Comparison of ENCODE assay signal across 1 cellular context in genomic region chr20:3842332-3842930, GRCh38.
TF ChIP-seq lines count a peak whose summit lies in the region.

No MANE protein-coding gene starts in this region.

TF ChIP-seq in K562, 482 proteins besides CTCF, POLR2A, EP300 and RAD21 (continues in another document):
- no peak for TF ChIP-seq CBX5 (IDR thresholded peaks at IDR 0.05; ENCODE audit: borderline replicate concordance, low read depth)
- TF ChIP-seq ZFP1 (CRISPR knock-in tag; IDR thresholded peaks at IDR 0.05), result no peak
- TF ChIP-seq BRF2 (IDR thresholded peaks at IDR 0.05; ENCODE audit: borderline replicate concordance, insufficient read depth, insufficient read length), result no peak
- no peak for TF ChIP-seq ZNF785 (CRISPR knock-in tag; IDR thresholded peaks at IDR 0.05)
- no peak for TF ChIP-seq CUX1 (CRISPR knock-in tag; IDR thresholded peaks at IDR 0.05)
- TF ChIP-seq MAX (CRISPR knock-in tag; IDR thresholded peaks at IDR 0.05), result no peak
- TF ChIP-seq E2F1 (CRISPR knock-in tag; IDR thresholded peaks at IDR 0.05), result no peak
- TF ChIP-seq CREB5 (CRISPR knock-in tag; IDR thresholded peaks at IDR 0.05), result no peak
- TF ChIP-seq GABPB2 (CRISPR knock-in tag; conservative IDR thresholded peaks at IDR 0.05), result no peak
- TF ChIP-seq PHF8 (IDR thresholded peaks at IDR 0.05; ENCODE audit: borderline replicate concordance, low read length), result no peak
- TF ChIP-seq GATAD2B (IDR thresholded peaks at IDR 0.05; ENCODE audit: borderline replicate concordance), result no peak
- no peak for TF ChIP-seq TSC22D4 (tag; IDR thresholded peaks at IDR 0.05)
- TF ChIP-seq ZNF274 (IDR thresholded peaks at IDR 0.05; ENCODE audit: borderline replicate concordance, low read depth, low read length), result no peak
- TF ChIP-seq ZNF316 (IDR thresholded peaks at IDR 0.05), result no peak
- TF ChIP-seq EP400 (IDR thresholded peaks at IDR 0.05), result no peak
- no peak for TF ChIP-seq ASH1L (IDR thresholded peaks at IDR 0.05; ENCODE audit: borderline replicate concordance, low read depth, partially characterized antibody)
- no peak for TF ChIP-seq KAT2B (IDR thresholded peaks at IDR 0.05; ENCODE audit: low read depth, low read length)
- TF ChIP-seq ZBED1 (IDR thresholded peaks at IDR 0.05), result no peak
- no peak for TF ChIP-seq RBM34 (IDR thresholded peaks at IDR 0.05; ENCODE audit: borderline replicate concordance, insufficient read depth, low read length)
- no peak for TF ChIP-seq OTX1 (CRISPR knock-in tag; IDR thresholded peaks at IDR 0.05)
- no peak for TF ChIP-seq DNMT1 (IDR thresholded peaks at IDR 0.05)
- TF ChIP-seq TEAD4 (IDR thresholded peaks at IDR 0.05; ENCODE audit: low read length), result peak; percentile 86
- TF ChIP-seq TEAD4 (CRISPR knock-in tag; IDR thresholded peaks at IDR 0.05; ENCODE audit: borderline replicate concordance), result no peak
- TF ChIP-seq DPF2 (IDR thresholded peaks at IDR 0.05), result 0 out of 2 replicates have a peak, but pooled peaks have one; percentile 20
- TF ChIP-seq KLF16 (IDR thresholded peaks at IDR 0.05), result peak; percentile 64; the same call in 1 of the 2 replicates
- no peak for TF ChIP-seq ZNF407 (IDR thresholded peaks at IDR 0.05; ENCODE audit: low read depth)
- no peak for TF ChIP-seq TFAM (CRISPR knock-in tag; conservative IDR thresholded peaks at IDR 0.05)
- TF ChIP-seq ZNF23 (CRISPR knock-in tag; IDR thresholded peaks at IDR 0.05), result no peak
- peak; percentile 52; the same call in 1 of the 2 replicates for TF ChIP-seq MTA2 (IDR thresholded peaks at IDR 0.05; ENCODE audit: low read depth)
- peak; percentile 58; the same call in 1 of the 2 replicates for TF ChIP-seq GATA2 (CRISPR knock-in tag; IDR thresholded peaks at IDR 0.05)
- TF ChIP-seq NCOA1 (IDR thresholded peaks at IDR 0.05; ENCODE audit: low read depth), result no peak
- peak; percentile 26; the same call in 1 of the 2 replicates for TF ChIP-seq LCOR (CRISPR knock-in tag; IDR thresholded peaks at IDR 0.05)
- TF ChIP-seq MAFG (tag; conservative IDR thresholded peaks at IDR 0.05), result no peak
- no peak for TF ChIP-seq NR2F6 (CRISPR knock-in tag; IDR thresholded peaks at IDR 0.05)
- no peak for TF ChIP-seq ZNF639 (CRISPR knock-in tag; conservative IDR thresholded peaks at IDR 0.05 in 1 of 2, IDR thresholded peaks at IDR 0.05 in 1 of 2)
- TF ChIP-seq ARHGAP35 (IDR thresholded peaks at IDR 0.05; ENCODE audit: partially characterized antibody), result no peak
- no peak for TF ChIP-seq AFF1 (IDR thresholded peaks at IDR 0.05; ENCODE audit: low read depth in 1 of 2, partially characterized antibody in 2 of 2)
- no peak for TF ChIP-seq HMG20B (CRISPR knock-in tag; IDR thresholded peaks at IDR 0.05)
- TF ChIP-seq U2AF1 (optimal IDR thresholded peaks at IDR 0.05; ENCODE audit: low read depth, low read length), result no peak
- TF ChIP-seq BRD9 (IDR thresholded peaks at IDR 0.05; ENCODE audit: low read depth, partially characterized antibody), result no peak
- no peak for TF ChIP-seq ZNF764 (CRISPR knock-in tag; IDR thresholded peaks at IDR 0.05; ENCODE audit: low read depth)
